ENCODE assay signal across 10 cellular contexts in genomic region chr16:88905563-88905962, GRCh38.
A peak's percentile ranks its signal among the peaks of the same experiment; 100 is the strongest.
DNase-seq lines count a peak whose midpoint lies in the region; ATAC-seq and TF ChIP-seq lines count a peak whose summit lies in the region.
"Had no signal": no experiment of that assay in that cellular context is flagged by ENCODE, and none has a peak within 500 bp of the region (broad histone marks: within the 10 kb centered on the region; RNA-seq: fewer than 3 reads in every experiment).

No MANE protein-coding gene starts in this region.

- no peak for TF ChIP-seq CTCF in MM.1S (IDR thresholded peaks at IDR 0.05; ENCODE audit: low read length)

- DNase-seq in AG20443 (ENCODE audit: low spot score) = peak; percentile 39
- DNase-seq in D341Med (ENCODE audit: low spot score) = peak; percentile 80
- DNase-seq in MM.1S = peak; percentile 7
- DNase-seq in erythroblast (lab: John Stamatoyannopoulos, UW) = peak; percentile 24 to 53
- DNase-seq in NCI-H524 (lab: John Stamatoyannopoulos, UW) = no peak
- no peak for DNase-seq in SIG-M5 (lab: John Stamatoyannopoulos, UW)
- DNase-seq: EL, T-helper 1 cell had no signal

- H3K9me3 ChIP-seq in MM.1S (replicated peaks; ENCODE audit: insufficient read depth, low read length) = no peaks in the 10 kb centered on the region

- no peak overlapping the region for H2AFZ ChIP-seq in MM.1S (ENCODE audit: low read length)

- no peaks in the 10 kb centered on the region for H3K36me3 ChIP-seq in MM.1S (replicated peaks; ENCODE audit: insufficient read depth, low read length)

- no peaks in the 10 kb centered on the region for H4K20me1 ChIP-seq in MM.1S (ENCODE audit: insufficient read depth, low read length)

- no peak overlapping the region for H3K9ac ChIP-seq in MM.1S (ENCODE audit: low read length)

- no peaks in the 10 kb centered on the region for H3K9me2 ChIP-seq in MM.1S (replicated peaks; ENCODE audit: insufficient read depth, low read length)

- H3K27me3 ChIP-seq in MM.1S (replicated peaks; ENCODE audit: insufficient read depth, low read length) = no peaks in the 10 kb centered on the region

- no peak for TF ChIP-seq POLR2A in erythroblast (IDR thresholded peaks at IDR 0.05; ENCODE audit: low read length)

- peaks cover 44% of the 10 kb centered on the region for H3K79me2 ChIP-seq in MM.1S (ENCODE audit: low read length)

- H3K4me1 ChIP-seq in MM.1S (ENCODE audit: low read length) = no peaks in the 10 kb centered on the region

- H3K27ac ChIP-seq in MM.1S (ENCODE audit: low read length) = no peak overlapping the region

- no peaks in the 10 kb centered on the region for H3F3A ChIP-seq in MM.1S (ENCODE audit: insufficient read depth, low read length)

- no peak overlapping the region for H3K4me3 ChIP-seq in MM.1S (ENCODE audit: low read length)

- ATAC-seq in HG03342 (IDR thresholded peaks at IDR 0.05; ENCODE audit: unreplicated experiment) (no peak), HG03039 (IDR thresholded peaks at IDR 0.05; ENCODE audit: unreplicated experiment) (no peak)

- no peak overlapping the region for H3K4me2 ChIP-seq in MM.1S (ENCODE audit: low read depth, low read length)

Comparison
In these comparisons a context has a peak if more than half of its experiments do, and no peak if none do; other contexts are left out.
1. DNase-seq: peak in AG20443 (single experiment), D341Med (single experiment), MM.1S (single experiment) and erythroblast (2 of 2); none in NCI-H524 (0 of 2) and SIG-M5 (single experiment).